ENCODE assay signal across 8 cellular contexts in the genomic region with DNA sequence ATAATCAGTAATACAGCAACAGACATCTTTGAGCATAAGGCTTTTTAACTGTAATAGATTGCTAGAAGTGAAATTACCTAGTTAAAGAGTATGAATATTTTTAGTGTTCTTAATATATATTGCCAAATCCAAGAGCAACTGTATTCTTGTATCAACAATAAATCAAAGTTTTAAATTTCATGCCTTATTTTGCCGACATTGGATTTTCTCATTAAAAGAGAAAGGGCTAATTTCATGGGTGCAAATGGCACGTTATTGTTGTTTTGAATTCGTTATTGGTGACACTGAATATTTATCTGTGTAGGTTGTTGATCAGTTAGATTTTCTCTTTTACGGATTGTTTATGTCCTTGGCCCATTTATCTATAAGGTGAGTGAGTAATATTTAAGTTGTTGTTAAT.
"Had no signal": no experiment of that assay in that cellular context is flagged by ENCODE, and none has a peak within 500 bp of the region (broad histone marks: within the 10 kb centered on the region; RNA-seq: fewer than 3 reads in every experiment).

No MANE protein-coding gene starts in this region.

- H3K4me3 Mint-ChIP-seq: GM23338, H9 had no signal

- ATAC-seq: GM23338, K562 had no signal

- FAIRE-seq: H1, H54, HTR-8/SVneo, K562 had no signal

- H3K27ac Mint-ChIP-seq: GM23338, H9 had no signal

- H3K4me1 Mint-ChIP-seq: GM23338, H9 had no signal

- DNase-seq: H9, HCEC 1CT, KG1 had no signal

- H3K4me3 ChIP-seq: GM23338, K562 had no signal

- H3K9me3 Mint-ChIP-seq: GM23338, H9 had no signal

- H3K4me2 ChIP-seq: GM23338 had no signal
